11 cellular contexts compared by ENCODE assay signal in genomic region chr1:19392221-19392620, GRCh38.
DNase-seq lines count a peak whose midpoint lies in the region; ATAC-seq, FAIRE-seq and TF ChIP-seq lines count a peak whose summit lies in the region.
"Had no signal": no experiment of that assay in that cellular context is flagged by ENCODE, and none has a peak within 500 bp of the region (broad histone marks: within the 10 kb centered on the region; RNA-seq: fewer than 3 reads in every experiment).

No MANE protein-coding gene starts in this region.

- peaks cover 35% of the 10 kb centered on the region for H3K36me3 Mint-ChIP-seq in activated T-cell treated with anti-CD3 and anti-CD28 coated beads, Interleukin-2, amount 50 U/mL, for 24 hours (ENCODE audit: low read depth)
- H3K36me3 Mint-ChIP-seq in activated T-helper 1 cell treated with anti-CD3 and anti-CD28 coated beads, Interleukin-12 subunit alpha, Interleukin-12 subunit beta, Interleukin-2, Interleukin-4 antibody, amounts not matched to agents 30 ng/mL and 10 ng/mL and 1 ng/mL, durations not matched to agents 14 hours and 24 hours and 36 hours (ENCODE audit: low read depth) = peaks cover 6% of the 10 kb centered on the region

- peak overlapping the region; percentile 91 for H3K27ac Mint-ChIP-seq in activated T-cell treated with anti-CD3 and anti-CD28 coated beads, Interleukin-2, amount 50 U/mL, for 24 hours
- peak overlapping the region; percentile 74 for H3K27ac Mint-ChIP-seq in activated T-helper 1 cell treated with anti-CD3 and anti-CD28 coated beads, Interleukin-12 subunit alpha, Interleukin-12 subunit beta, Interleukin-2, Interleukin-4 antibody, amounts not matched to agents 30 ng/mL and 10 ng/mL and 1 ng/mL, durations not matched to agents 14 hours and 24 hours and 36 hours

- H3K4me1 Mint-ChIP-seq in activated T-cell treated with anti-CD3 and anti-CD28 coated beads, Interleukin-2, amount 50 U/mL, for 24 hours (ENCODE audit: low read depth) = peaks cover 88% of the 10 kb centered on the region
- peaks cover 52% of the 10 kb centered on the region for H3K4me1 Mint-ChIP-seq in activated T-helper 1 cell treated with anti-CD3 and anti-CD28 coated beads, Interleukin-12 subunit alpha, Interleukin-12 subunit beta, Interleukin-2, Interleukin-4 antibody, amounts not matched to agents 30 ng/mL and 10 ng/mL and 1 ng/mL, durations not matched to agents 14 hours and 24 hours and 36 hours (ENCODE audit: low read depth)

- no peaks in the 10 kb centered on the region for H3K9me3 ChIP-seq in lower lobe of right lung
- no peaks in the 10 kb centered on the region for H3K9me3 ChIP-seq in thoracic aorta
- H3K9me3 ChIP-seq in Karpas-422 (ENCODE audit: low read length) = no peaks in the 10 kb centered on the region

- no peak for DNase-seq in activated T-cell treated with anti-CD3 and anti-CD28 coated beads, Interleukin-2, amount 50 U/mL, for 24 hours
- no peak for DNase-seq in activated T-cell treated with anti-CD3 and anti-CD28 coated beads, Interleukin-2, amount 50 U/mL, for 1 hour
- DNase-seq in activated T-helper 1 cell treated with anti-CD3 and anti-CD28 coated beads, Interleukin-12 subunit alpha, Interleukin-12 subunit beta, Interleukin-2, Interleukin-4 antibody, amounts not matched to agents 30 ng/mL and 10 ng/mL and 1 ng/mL, durations not matched to agents 14 hours and 24 hours and 36 hours (ENCODE audit: low spot score) = no peak
- DNase-seq in lower lobe of right lung (no peak), thoracic aorta (ENCODE audit: low spot score) (no peak), Karpas-422 (no peak), NCI-H1105 treated with DMSO at 0.1 percent for 48 hours (lab: John Stamatoyannopoulos, UW) (no peak), GM12892 (ENCODE audit: insufficient read length) (no peak)
- DNase-seq: mammary epithelial cell, NCI-H146, T-helper 9 cell had no signal

- H3K4me3 Mint-ChIP-seq in activated T-cell treated with anti-CD3 and anti-CD28 coated beads, Interleukin-2, amount 50 U/mL, for 24 hours = peak overlapping the region; percentile 23
- peak overlapping the region; percentile 76 for H3K4me3 Mint-ChIP-seq in activated T-helper 1 cell treated with anti-CD3 and anti-CD28 coated beads, Interleukin-12 subunit alpha, Interleukin-12 subunit beta, Interleukin-2, Interleukin-4 antibody, amounts not matched to agents 30 ng/mL and 10 ng/mL and 1 ng/mL, durations not matched to agents 14 hours and 24 hours and 36 hours

- H3K9me3 Mint-ChIP-seq in activated T-cell treated with anti-CD3 and anti-CD28 coated beads, Interleukin-2, amount 50 U/mL, for 24 hours = no peaks in the 10 kb centered on the region
- no peaks in the 10 kb centered on the region for H3K9me3 Mint-ChIP-seq in activated T-helper 1 cell treated with anti-CD3 and anti-CD28 coated beads, Interleukin-12 subunit alpha, Interleukin-12 subunit beta, Interleukin-2, Interleukin-4 antibody, amounts not matched to agents 30 ng/mL and 10 ng/mL and 1 ng/mL, durations not matched to agents 14 hours and 24 hours and 36 hours

- no peaks in the 10 kb centered on the region for H3K9me2 ChIP-seq in Karpas-422 (replicated peaks; ENCODE audit: insufficient read depth, low read length)

- intact Hi-C loops in activated T-helper 1 cell treated with anti-CD3 and anti-CD28 coated beads, Interleukin-12 subunit alpha, Interleukin-12 subunit beta, Interleukin-2, Interleukin-4 antibody, amounts not matched to agents 30 ng/mL and 10 ng/mL and 1 ng/mL, durations not matched to agents 14 hours and 24 hours and 36 hours (cut with micrococcal nuclease) = no loop called here
- intact Hi-C loops in lower lobe of right lung (cut with DNase I) = no loop called here

- no peak overlapping the region for H3K4me3 ChIP-seq in lower lobe of right lung
- no peak overlapping the region for H3K4me3 ChIP-seq in thoracic aorta
- no peak overlapping the region for H3K4me3 ChIP-seq in Karpas-422 (ENCODE audit: low read length)

- H3K9ac ChIP-seq in Karpas-422 (ENCODE audit: low read length) = no peak overlapping the region

- peaks cover 56% of the 10 kb centered on the region for H3K4me1 ChIP-seq in lower lobe of right lung
- peaks cover 32 to 89% of the 10 kb centered on the region in 2 donors for H3K4me1 ChIP-seq in thoracic aorta (ENCODE audit: control insufficient read depth in 1 of 2, low read depth in 2 of 2)
- H3K4me1 ChIP-seq in Karpas-422 (ENCODE audit: low read length) = peaks cover 9% of the 10 kb centered on the region

- 0 out of 2 replicates have a peak, but pooled peaks cover 6% of the 10 kb centered on the region for H4K20me1 ChIP-seq in Karpas-422 (ENCODE audit: insufficient read depth, low read depth, low read length)

- H2AFZ ChIP-seq in Karpas-422 (ENCODE audit: low read length) = no peak overlapping the region

- H3K27me3 ChIP-seq in lower lobe of right lung (ENCODE audit: low read depth) (no peaks in the 10 kb centered on the region), thoracic aorta (replicated peaks; ENCODE audit: insufficient read depth) (no peaks in the 10 kb centered on the region), Karpas-422 (ENCODE audit: low read length) (no peaks in the 10 kb centered on the region)

- H3K36me3 ChIP-seq in lower lobe of right lung (peaks cover 15% of the 10 kb centered on the region), thoracic aorta (no peaks in the 10 kb centered on the region), Karpas-422 (ENCODE audit: insufficient read depth, low read length) (no peaks in the 10 kb centered on the region)

- no peak for ATAC-seq in lower lobe of right lung
- ATAC-seq in thoracic aorta (ENCODE audit: insufficient number of reproducible peaks, low FRiP score, low read depth) = no peak

- H3K79me2 ChIP-seq in Karpas-422 (ENCODE audit: low read length) = peaks cover 89% of the 10 kb centered on the region

- no peak for TF ChIP-seq CTCF in lower lobe of right lung (IDR thresholded peaks at IDR 0.05)
- no peak for TF ChIP-seq CTCF in thoracic aorta (IDR thresholded peaks at IDR 0.05)

- no peak overlapping the region for H3K4me2 ChIP-seq in Karpas-422 (ENCODE audit: low read depth, low read length, poor library complexity, severe bottlenecking)

- peak overlapping the region; percentile 77 for H3K27ac ChIP-seq in lower lobe of right lung
- H3K27ac ChIP-seq in thoracic aorta = peak overlapping the region; percentile 80 to 82
- no peak overlapping the region for H3K27ac ChIP-seq in Karpas-422 (ENCODE audit: low read length)

- no peak for TF ChIP-seq POLR2A in GM12892 (IDR thresholded peaks at IDR 0.05; ENCODE audit: low read depth, low read length)

- FAIRE-seq in GM12892 (lab: Jason Lieb, UNC) = no peak

- H3K27me3 Mint-ChIP-seq in activated T-cell treated with anti-CD3 and anti-CD28 coated beads, Interleukin-2, amount 50 U/mL, for 24 hours = no peaks in the 10 kb centered on the region
- no peaks in the 10 kb centered on the region for H3K27me3 Mint-ChIP-seq in activated T-helper 1 cell treated with anti-CD3 and anti-CD28 coated beads, Interleukin-12 subunit alpha, Interleukin-12 subunit beta, Interleukin-2, Interleukin-4 antibody, amounts not matched to agents 30 ng/mL and 10 ng/mL and 1 ng/mL, durations not matched to agents 14 hours and 24 hours and 36 hours (ENCODE audit: insufficient read depth)
